Comparison of ENCODE assay signal across 8 cellular contexts in the genomic region with DNA sequence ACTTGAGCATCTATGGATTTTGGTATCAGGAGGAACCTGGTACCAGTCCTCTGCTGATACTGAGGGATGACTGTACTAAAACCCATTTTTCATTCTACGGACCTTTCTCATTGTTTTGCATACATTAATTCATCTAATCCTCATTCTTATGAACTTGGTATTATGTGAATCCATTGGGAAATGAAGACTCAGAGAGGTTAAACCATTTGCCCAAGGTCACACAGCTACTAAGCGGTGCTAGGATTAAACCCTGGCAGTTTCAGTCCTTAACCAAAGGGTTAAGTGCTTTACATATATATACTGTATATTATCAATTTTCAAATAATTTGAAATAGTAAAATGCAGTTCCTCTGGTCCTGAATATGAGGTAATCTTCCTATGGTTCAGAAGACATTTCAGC.
"Had no signal": no experiment of that assay in that cellular context is flagged by ENCODE, and none has a peak within 500 bp of the region (broad histone marks: within the 10 kb centered on the region; RNA-seq: fewer than 3 reads in every experiment).

No MANE protein-coding gene starts in this region.

- H3K27ac Mint-ChIP-seq: IgD-negative memory B cell had no signal

- DNase-seq: GM23248, GOT3, H7, KG1 had no signal

- H3K27ac ChIP-seq: GM23248 had no signal

- H3K9ac ChIP-seq: GM23248 had no signal

- ATAC-seq: HCT116 had no signal

- H3K27me3 Mint-ChIP-seq: IgD-negative memory B cell had no signal

- H3K9me3 ChIP-seq: HAP-1 had no signal

- H3K9me3 Mint-ChIP-seq: IgD-negative memory B cell had no signal

- H3K4me3 ChIP-seq: GM23248, HAP-1 had no signal

- H2AFZ ChIP-seq: GM23248 had no signal

- FAIRE-seq: HTR-8/SVneo had no signal
